In genomic region chr9:27573699-27574265, GRCh38 we compare ENCODE assay signal across 1 cellular context.
A peak's percentile ranks its signal among the peaks of the same experiment; 100 is the strongest.
TF ChIP-seq lines count a peak whose summit lies in the region.

No MANE protein-coding gene starts in this region.

TF ChIP-seq in HepG2, 621 proteins besides CTCF, POLR2A, EP300 and RAD21 (continued from another document and continues in another):
- TF ChIP-seq ZBTB40 (IDR thresholded peaks at IDR 0.05) (no peak), ZBTB40 (CRISPR knock-in tag; IDR thresholded peaks at IDR 0.05) (no peak), THAP11 (CRISPR knock-in tag; IDR thresholded peaks at IDR 0.05) (peak; percentile 90), POLR2AphosphoS5 (IDR thresholded peaks at IDR 0.05; ENCODE audit: low read depth, low read length) (peak; percentile 71), NFRKB (IDR thresholded peaks at IDR 0.05) (no peak), FOXK2 (IDR thresholded peaks at IDR 0.05) (no peak; the same call in 1 of the 2 replicates), GMEB1 (CRISPR knock-in tag; IDR thresholded peaks at IDR 0.05; ENCODE audit: borderline replicate concordance) (peak; percentile 82), KAT7 (CRISPR knock-in tag; IDR thresholded peaks at IDR 0.05; ENCODE audit: borderline replicate concordance) (no peak), HNF1A (IDR thresholded peaks at IDR 0.05; ENCODE audit: low read depth) (peak; percentile 52), HNF1A (CRISPR knock-in tag; IDR thresholded peaks at IDR 0.05; ENCODE audit: borderline replicate concordance) (peak; percentile 67; the same call in 1 of the 2 replicates), RCOR2 (CRISPR knock-in tag; IDR thresholded peaks at IDR 0.05) (no peak), RELA (CRISPR knock-in tag; IDR thresholded peaks at IDR 0.05) (no peak), ZNF639 (CRISPR knock-in tag; conservative IDR thresholded peaks at IDR 0.05) (no peak), ZNF280B (CRISPR knock-in tag; IDR thresholded peaks at IDR 0.05; ENCODE audit: borderline replicate concordance) (no peak), ELF4 (CRISPR knock-in tag; IDR thresholded peaks at IDR 0.05; ENCODE audit: borderline replicate concordance) (no peak), SP140L (CRISPR knock-in tag; IDR thresholded peaks at IDR 0.05; ENCODE audit: borderline replicate concordance) (no peak), RARG (CRISPR knock-in tag; IDR thresholded peaks at IDR 0.05; ENCODE audit: low read depth) (no peak), ZNF740 (CRISPR knock-in tag; IDR thresholded peaks at IDR 0.05) (no peak), JUND (CRISPR knock-in tag; IDR thresholded peaks at IDR 0.05) (no peak), POGK (CRISPR knock-in tag; conservative IDR thresholded peaks at IDR 0.05) (no peak), SNAPC2 (CRISPR knock-in tag; IDR thresholded peaks at IDR 0.05) (no peak), HIC2 (CRISPR knock-in tag; IDR thresholded peaks at IDR 0.05; ENCODE audit: low read depth) (no peak), FUBP1 (CRISPR knock-in tag; IDR thresholded peaks at IDR 0.05; ENCODE audit: borderline replicate concordance) (no peak), CAMTA2 (CRISPR knock-in tag; IDR thresholded peaks at IDR 0.05; ENCODE audit: borderline replicate concordance) (no peak), ZFX (CRISPR knock-in tag; IDR thresholded peaks at IDR 0.05; ENCODE audit: low read depth) (no peak), REPIN1 (CRISPR knock-in tag; IDR thresholded peaks at IDR 0.05; ENCODE audit: borderline replicate concordance, low read depth) (peak; percentile 49; the same call in 1 of the 2 replicates), POGZ (CRISPR knock-in tag; IDR thresholded peaks at IDR 0.05) (peak; percentile 83), SOX5 (CRISPR knock-in tag; IDR thresholded peaks at IDR 0.05; ENCODE audit: borderline replicate concordance) (0 out of 2 replicates have a peak, but pooled peaks have one; percentile 40), CCAR2 (optimal IDR thresholded peaks at IDR 0.05; ENCODE audit: low read depth, low read length) (no peak), ZNF274 (CRISPR knock-in tag; IDR thresholded peaks at IDR 0.05) (no peak), SMC3 (IDR thresholded peaks at IDR 0.05; ENCODE audit: low read length) (no peak), GATAD2A (CRISPR knock-in tag; IDR thresholded peaks at IDR 0.05) (peak; percentile 54; the same call in 1 of the 2 replicates), HHEX (CRISPR knock-in tag; IDR thresholded peaks at IDR 0.05) (no peak)
